Comparison of ENCODE assay signal across 1 cellular context in genomic region chr20:45813006-45813340, GRCh38.
TF ChIP-seq lines count a peak whose summit lies in the region.

No MANE protein-coding gene starts in this region.

TF ChIP-seq in endothelial cell of umbilical vein, 7 proteins besides CTCF, POLR2A, EP300 and RAD21:
- no peak for TF ChIP-seq MYC (IDR thresholded peaks at IDR 0.05; ENCODE audit: low read depth, low read length)
- no peak for TF ChIP-seq GATA2 (IDR thresholded peaks at IDR 0.05; ENCODE audit: insufficient read depth, insufficient read length, low read depth, low read length)
- TF ChIP-seq MAX (IDR thresholded peaks at IDR 0.05; ENCODE audit: insufficient read depth, insufficient read length) = no peak
- TF ChIP-seq POLR2AphosphoS5 (IDR thresholded peaks at IDR 0.05; ENCODE audit: insufficient read depth, low read depth, low read length) = no peak
- TF ChIP-seq JUN (IDR thresholded peaks at IDR 0.05; ENCODE audit: borderline replicate concordance, insufficient read depth, insufficient read length, low read depth) = no peak
- TF ChIP-seq EZH2 (IDR thresholded peaks at IDR 0.05; ENCODE audit: borderline replicate concordance, low read depth, low read length, severe bottlenecking) = no peak
- no peak for TF ChIP-seq FOS (IDR thresholded peaks at IDR 0.05; ENCODE audit: borderline replicate concordance, insufficient read depth, low read length)
